14 cellular contexts compared by ENCODE assay signal in the genomic region with DNA sequence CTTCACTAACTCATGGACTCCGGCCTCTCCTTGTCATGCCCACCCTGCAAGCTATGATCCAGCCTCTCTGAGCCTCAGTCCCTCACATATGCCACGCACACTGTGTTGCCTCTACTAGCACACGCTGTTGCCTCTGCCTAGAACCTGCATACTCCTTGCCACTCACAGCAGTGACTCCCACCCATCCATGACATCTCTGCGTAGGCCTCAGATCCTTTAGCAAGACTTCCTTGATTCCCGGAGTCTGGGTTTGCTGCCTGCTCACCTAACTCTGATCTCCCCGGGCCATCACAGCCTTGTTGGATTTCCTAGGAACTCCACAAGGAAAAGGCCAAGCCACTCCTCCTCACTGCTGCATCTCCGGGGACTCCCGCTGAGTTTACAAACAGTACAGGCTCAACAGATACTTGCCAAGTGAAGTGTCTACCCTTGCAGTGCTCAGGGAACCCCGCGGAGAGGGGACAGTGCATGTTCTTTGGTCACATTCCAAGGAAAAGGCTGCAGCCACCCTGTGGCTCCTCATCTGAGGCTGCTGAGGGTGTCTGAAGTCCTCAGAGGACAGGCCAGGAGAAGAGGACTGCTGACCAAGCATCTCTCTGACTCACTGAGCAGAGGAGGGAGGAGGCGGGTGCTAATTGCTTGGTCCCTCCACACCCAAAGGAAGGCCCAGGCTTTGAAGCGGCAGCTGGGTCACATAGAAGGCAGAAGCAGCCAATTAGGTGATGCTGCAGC. TPM values are rescaled to one million over a fixed set of nuclear protein-coding genes. Genes with fewer than 3 reads are reported as not detected.
A peak's percentile ranks its signal among the peaks of the same experiment; 100 is the strongest.
DNase-seq lines count a peak whose midpoint lies in the region; ATAC-seq and TF ChIP-seq lines count a peak whose summit lies in the region.
"Had no signal": no experiment of that assay in that cellular context is flagged by ENCODE, and none has a peak within 500 bp of the region (broad histone marks: within the 10 kb centered on the region; RNA-seq: fewer than 3 reads in every experiment).

No MANE protein-coding gene starts in this region.

- H3K4me3 Mint-ChIP-seq in chondrocyte (ENCODE audit: unreplicated experiment): no peak overlapping the region
- H3K4me3 Mint-ChIP-seq in nephron progenitor cell: no peak overlapping the region
- H3K4me3 Mint-ChIP-seq: activated naive CD4-positive, alpha-beta T cell treated with anti-CD3 and anti-CD28 coated beads for 36 hours; CD4-positive, alpha-beta memory T cell had no signal

- H3K27ac Mint-ChIP-seq in chondrocyte (ENCODE audit: unreplicated experiment) (peak overlapping the region; percentile 78), nephron progenitor cell (peak overlapping the region; percentile 22)
- H3K27ac Mint-ChIP-seq: activated naive CD4-positive, alpha-beta T cell treated with anti-CD3 and anti-CD28 coated beads for 36 hours; CD4-positive, alpha-beta memory T cell had no signal

- H3K36me3 Mint-ChIP-seq in chondrocyte (ENCODE audit: low read depth): no peaks in the 10 kb centered on the region
- H3K36me3 Mint-ChIP-seq in nephron progenitor cell (ENCODE audit: low read depth): no peaks in the 10 kb centered on the region
- H3K36me3 Mint-ChIP-seq: CD4-positive, alpha-beta memory T cell had no signal

- intact Hi-C loops in left lung (cut with DNase I): no loop called here

- H3K9me3 Mint-ChIP-seq in chondrocyte (ENCODE audit: low read depth) (no peaks in the 10 kb centered on the region), nephron progenitor cell (no peaks in the 10 kb centered on the region)
- H3K9me3 Mint-ChIP-seq: activated naive CD4-positive, alpha-beta T cell treated with anti-CD3 and anti-CD28 coated beads for 36 hours; CD4-positive, alpha-beta memory T cell had no signal

- peaks cover 16 to 17% of the 10 kb centered on the region in 2 donors for H3K4me1 ChIP-seq in left lung

- no peak overlapping the region for H3K4me3 ChIP-seq in left lung
- H3K4me3 ChIP-seq: dorsolateral prefrontal cortex, stomach had no signal

- H3K36me3 ChIP-seq in left lung: no peaks in the 10 kb centered on the region
- H3K36me3 ChIP-seq: stomach had no signal

- no peak for ATAC-seq in GM18511 (IDR thresholded peaks at IDR 0.05; ENCODE audit: unreplicated experiment)
- ATAC-seq in left lung: no peak

- no peaks in the 10 kb centered on the region for H3K9me3 ChIP-seq in left lung
- H3K9me3 ChIP-seq: stomach had no signal

- H3K4me1 Mint-ChIP-seq in chondrocyte (ENCODE audit: low read depth): peaks cover 40% of the 10 kb centered on the region
- H3K4me1 Mint-ChIP-seq in nephron progenitor cell: peaks cover 58% of the 10 kb centered on the region

- DNase-seq in NCI-H1417 (lab: John Stamatoyannopoulos, UW) (peak; percentile 61 to 89 (median 71)), chondrocyte (ENCODE audit: low spot score) (no peak), nephron progenitor cell (no peak), AML-193 (lab: John Stamatoyannopoulos, UW) (no peak), left lung (no peak)
- no peak for DNase-seq in stimulated activated CD4-positive, alpha-beta T cell treated with anti-CD3 and anti-CD28 coated beads, Interleukin-1b, Interleukin-23, amount 100 ng/mL, for 48 hours
- DNase-seq: activated naive CD4-positive, alpha-beta T cell treated with anti-CD3 and anti-CD28 coated beads for 36 hours; CD4-positive, alpha-beta memory T cell; stimulated activated CD4-positive, alpha-beta T cell treated with anti-CD3 and anti-CD28 coated beads, Interleukin-4, amount 100 ng/mL, for 1 hour; stomach; SW 1271 had no signal

- no peaks in the 10 kb centered on the region for H3K27me3 Mint-ChIP-seq in chondrocyte (ENCODE audit: low read depth)
- peaks cover 2% of the 10 kb centered on the region for H3K27me3 Mint-ChIP-seq in nephron progenitor cell (ENCODE audit: low read depth, poor library complexity)

- TF ChIP-seq CTCF in C4-2B (conservative IDR thresholded peaks at IDR 0.05) (no peak), chondrocyte (IDR thresholded peaks at IDR 0.05) (no peak), nephron progenitor cell (IDR thresholded peaks at IDR 0.05) (no peak), left lung (IDR thresholded peaks at IDR 0.05) (no peak)

- H3K27me3 ChIP-seq in left lung: no peaks in the 10 kb centered on the region
- H3K27me3 ChIP-seq: dorsolateral prefrontal cortex, stomach had no signal

- H3K27ac ChIP-seq in C4-2B: peak overlapping the region; percentile 54
- no peak overlapping the region for H3K27ac ChIP-seq in left lung
- H3K27ac ChIP-seq: stomach had no signal

RNA-seq across cellular contexts. Expression of a gene that starts 42.4 kb away (rescaled TPM):
- total RNA-seq in chondrocyte (87.0 to 119 TPM (median 90.2 TPM) in 3 replicates), left lung (10 to 100 TPM; 42.9 to 59.9 TPM)

Comparison
In these comparisons a context has a peak if more than half of its experiments do, and no peak if none do; other contexts are left out.
1. DNase-seq: peak in NCI-H1417 (3 of 3); none in chondrocyte (single experiment), nephron progenitor cell (single experiment), AML-193 (0 of 2), left lung (0 of 2) and stimulated activated CD4-positive, alpha-beta T cell treated with anti-CD3 and anti-CD28 coated beads, Interleukin-1b, Interleukin-23, amount 100 ng/mL, for 48 hours (single experiment).